ENCODE assay signal across 22 cellular contexts in genomic region chr10:71330789-71331404, GRCh38. TPM values are rescaled to one million over a fixed set of nuclear protein-coding genes. Genes with fewer than 3 reads are reported as not detected.
DNase-seq lines count a peak whose midpoint lies in the region; ATAC-seq, FAIRE-seq and TF ChIP-seq lines count a peak whose summit lies in the region.
"Had no signal": no experiment of that assay in that cellular context is flagged by ENCODE, and none has a peak within 500 bp of the region (broad histone marks: within the 10 kb centered on the region; RNA-seq: fewer than 3 reads in every experiment).

No MANE protein-coding gene starts in this region.

- H3K18ac ChIP-seq in mesendoderm (ENCODE audit: low read length) = no peak overlapping the region

- H3K56ac ChIP-seq in mesendoderm (ENCODE audit: low read length) = no peak overlapping the region

- TF ChIP-seq EP300 in HepG2 (IDR thresholded peaks at IDR 0.05; ENCODE audit: low read depth in 2 of 2, low read length in 2 of 2) (no peak), HepG2 (CRISPR knock-in tag; IDR thresholded peaks at IDR 0.05; ENCODE audit: borderline replicate concordance) (no peak), K562 (IDR thresholded peaks at IDR 0.05; ENCODE audit: low read length) (no peak)

- H3K4ac ChIP-seq in mesendoderm (ENCODE audit: low read depth, low read length) = no peak overlapping the region

- TF ChIP-seq CTCF in HepG2 (CRISPR knock-in tag; IDR thresholded peaks at IDR 0.05) (no peak), right lobe of liver (IDR thresholded peaks at IDR 0.05) (no peak), K562 (IDR thresholded peaks at IDR 0.05 in 2 of 3, conservative IDR thresholded peaks at IDR 0.05 in 1 of 3; ENCODE audit: insufficient read depth in 2 of 3, low read depth in 1 of 3, low read length in 3 of 3) (no peak)

- no peak overlapping the region for H4K5ac ChIP-seq in mesendoderm (ENCODE audit: low read length)

- H3K4me3 ChIP-seq in HepG2 (replicated peaks in 1 of 3; ENCODE audit: insufficient read depth in 1 of 3, low read depth in 2 of 3, low read length in 3 of 3) (no peak overlapping the region), right lobe of liver (no peak overlapping the region), K562 (no peak overlapping the region), mesendoderm (ENCODE audit: low read length) (no peak overlapping the region)
- H3K4me3 ChIP-seq: BLaER1, GM23248 had no signal

- H3K27me3 ChIP-seq in HepG2 (ENCODE audit: control insufficient read depth in 1 of 2, insufficient read depth in 2 of 2, low read length in 2 of 2) (no peaks in the 10 kb centered on the region), right lobe of liver (no peaks in the 10 kb centered on the region), K562 (ENCODE audit: control insufficient read depth in 2 of 2, insufficient read depth in 2 of 2, low read length in 2 of 2) (no peaks in the 10 kb centered on the region), mesendoderm (ENCODE audit: insufficient read depth, low read length, poor library complexity) (no peaks in the 10 kb centered on the region)
- H3K27me3 ChIP-seq: BLaER1 had no signal

- no peaks in the 10 kb centered on the region for H3K79me1 ChIP-seq in mesendoderm (ENCODE audit: low read length)

- peaks cover 66% of the 10 kb centered on the region for H3K4me1 ChIP-seq in HepG2 (ENCODE audit: insufficient read depth, low read length)
- H3K4me1 ChIP-seq in right lobe of liver = peaks cover 0 to 60% (median 18%) of the 10 kb centered on the region in 4 donors
- H3K4me1 ChIP-seq in K562 (replicated peaks in 1 of 2; ENCODE audit: control insufficient read depth in 2 of 2, insufficient read depth in 2 of 2, low read length in 2 of 2) = peaks cover 0 to 14% of the 10 kb centered on the region in 2 experiments; a peak in 2 of 5 replicates
- no peaks in the 10 kb centered on the region for H3K4me1 ChIP-seq in mesendoderm (ENCODE audit: control insufficient read depth, low read depth, low read length)

- H3K27ac Mint-ChIP-seq in stimulated activated effector memory CD8-positive, alpha-beta T cell treated with anti-CD3 and anti-CD28 coated beads, Interleukin-12 subunit alpha, Interleukin-12 subunit beta, amount 100 ng/mL, for 72 hours = no peak overlapping the region
- H3K27ac Mint-ChIP-seq: B cell; CD4-positive, CD25-positive, alpha-beta regulatory T cell; CD8-positive, alpha-beta T cell had no signal

- H2BK15ac ChIP-seq in mesendoderm (replicated peaks; ENCODE audit: low read depth) = no peak overlapping the region

- H3K4me1 Mint-ChIP-seq in stimulated activated effector memory CD8-positive, alpha-beta T cell treated with anti-CD3 and anti-CD28 coated beads, Interleukin-12 subunit alpha, Interleukin-12 subunit beta, amount 100 ng/mL, for 72 hours = peaks cover 6% of the 10 kb centered on the region

- WGBS in HepG2 (ENCODE audit: low lambda C conversion rate) = 66% methylated on average over 4 of the region's 4 CpGs
- 54% methylated on average over 4 of the region's 4 CpGs for WGBS in right lobe of liver (ENCODE audit: insufficient coverage, low coverage, low lambda C conversion rate, missing lambda C conversion rate)
- WGBS in K562 (ENCODE audit: insufficient coverage, low coverage, missing lambda C conversion rate) = 35% methylated on average over 4 of the region's 4 CpGs
- WGBS in mesendoderm (ENCODE audit: extremely low coverage, insufficient coverage, low lambda C conversion rate) = no CpG with 5 or more reads among the region's 4 CpGs

- no peak for DNase-seq in HepG2 (ENCODE audit: low spot score)
- no peak for DNase-seq in right lobe of liver
- no peak for DNase-seq in K562 (ENCODE audit: extremely low read depth in 1 of 4, low spot score in 3 of 4)
- no peak for DNase-seq in mesendoderm
- no peak for DNase-seq in NCI-H748 (lab: John Stamatoyannopoulos, UW; ENCODE audit: unreplicated experiment)
- DNase-seq in stimulated activated effector memory CD8-positive, alpha-beta T cell treated with anti-CD3 and anti-CD28 coated beads, Interleukin-12 subunit alpha, Interleukin-12 subunit beta, amount 100 ng/mL, for 72 hours (ENCODE audit: low spot score in 2 of 2) = no peak
- DNase-seq in left lobe of liver (ENCODE audit: low spot score) = no peak
- DNase-seq: CD4-positive, CD25-positive, alpha-beta regulatory T cell; DMS 273 treated with DMSO at 0.1 percent for 48 hours; EL; GDM1; GM23248; H9 had no signal

- FAIRE-seq in HepG2 (lab: Jason Lieb, UNC) (peak; percentile 26), K562 (lab: Jason Lieb, UNC) (no peak)
- FAIRE-seq: A204.1, D721Med, GM12892 had no signal

- H3K36me3 Mint-ChIP-seq in stimulated activated effector memory CD8-positive, alpha-beta T cell treated with anti-CD3 and anti-CD28 coated beads, Interleukin-12 subunit alpha, Interleukin-12 subunit beta, amount 100 ng/mL, for 72 hours = peaks cover 8% of the 10 kb centered on the region

- TF ChIP-seq RAD21 in HepG2 (CRISPR knock-in tag; IDR thresholded peaks at IDR 0.05) (no peak), K562 (CRISPR knock-in tag; conservative IDR thresholded peaks at IDR 0.05 in 1 of 2, IDR thresholded peaks at IDR 0.05 in 1 of 2) (no peak)

- no peak overlapping the region for H3K9ac ChIP-seq in HepG2 (ENCODE audit: insufficient read depth, low read depth, low read length)
- H3K9ac ChIP-seq in K562 (ENCODE audit: insufficient read depth in 1 of 2, low read depth in 2 of 2, low read length in 2 of 2) = no peak overlapping the region
- H3K9ac ChIP-seq in mesendoderm (ENCODE audit: low read length) = no peak overlapping the region
- H3K9ac ChIP-seq: BLaER1, GM23248 had no signal

- H3K36me3 ChIP-seq in HepG2 (replicated peaks in 1 of 2; ENCODE audit: control insufficient read depth in 1 of 2, insufficient read depth in 2 of 2, low read length in 2 of 2) (peaks cover 12 to 20% of the 10 kb centered on the region in 2 experiments; a peak in 4 of 5 replicates), right lobe of liver (peaks cover 0 to 5% (median 1%) of the 10 kb centered on the region in 4 donors), K562 (ENCODE audit: control insufficient read depth, insufficient read depth, low read length) (no peaks in the 10 kb centered on the region), mesendoderm (ENCODE audit: control insufficient read depth, insufficient read depth, low read length) (no peaks in the 10 kb centered on the region)

- H3K9me3 Mint-ChIP-seq in stimulated activated effector memory CD8-positive, alpha-beta T cell treated with anti-CD3 and anti-CD28 coated beads, Interleukin-12 subunit alpha, Interleukin-12 subunit beta, amount 100 ng/mL, for 72 hours = no peaks in the 10 kb centered on the region
- H3K9me3 Mint-ChIP-seq: CD4-positive, CD25-positive, alpha-beta regulatory T cell; CD8-positive, alpha-beta T cell; H9 had no signal

- ATAC-seq in HepG2 = no peak
- ATAC-seq in right lobe of liver = no peak
- ATAC-seq in K562 = no peak
- ATAC-seq in stimulated activated effector memory CD8-positive, alpha-beta T cell treated with anti-CD3 and anti-CD28 coated beads, Interleukin-12 subunit alpha, Interleukin-12 subunit beta, amount 100 ng/mL, for 72 hours = no peak
- ATAC-seq in left lobe of liver = no peak
- ATAC-seq: CD8-positive, alpha-beta T cell; HCT116 had no signal

- H3K4me3 Mint-ChIP-seq in stimulated activated effector memory CD8-positive, alpha-beta T cell treated with anti-CD3 and anti-CD28 coated beads, Interleukin-12 subunit alpha, Interleukin-12 subunit beta, amount 100 ng/mL, for 72 hours = no peak overlapping the region
- H3K4me3 Mint-ChIP-seq: B cell; CD4-positive, CD25-positive, alpha-beta regulatory T cell; CD8-positive, alpha-beta T cell; H9 had no signal

- TF ChIP-seq POLR2A in HepG2 (IDR thresholded peaks at IDR 0.05; ENCODE audit: insufficient read depth in 1 of 2, low read depth in 2 of 2, low read length in 2 of 2) (no peak), right lobe of liver (IDR thresholded peaks at IDR 0.05) (no peak), K562 (conservative IDR thresholded peaks at IDR 0.05) (no peak)

- intact Hi-C loops in HepG2 (cut with micrococcal nuclease; ENCODE audit: unreplicated experiment) = no loop called here
- intact Hi-C loops in right lobe of liver (cut with DNase I) = no loop called here
- intact Hi-C loops in K562 (cut with micrococcal nuclease) = no loop called here

- H3K23ac ChIP-seq in mesendoderm (ENCODE audit: low read length) = peak overlapping the region; percentile 97

- H4K8ac ChIP-seq in mesendoderm (ENCODE audit: low read depth, low read length) = no peak overlapping the region

- H4K20me1 ChIP-seq in HepG2 (ENCODE audit: insufficient read depth, low read length) (no peaks in the 10 kb centered on the region), K562 (replicated peaks; ENCODE audit: control insufficient read depth, insufficient read depth, low read length) (no peaks in the 10 kb centered on the region; the same call in 1 of the 2 replicates)

- H2AFZ ChIP-seq in HepG2 (ENCODE audit: low read length) = no peak overlapping the region
- H2AFZ ChIP-seq in K562 (ENCODE audit: low read depth, low read length) = no peak overlapping the region
- H2AFZ ChIP-seq: GM23248 had no signal

- in situ Hi-C loops in HepG2 (cut with HindIII; ENCODE audit: extremely low pct_ligation_motif_present, low pct_unique_long_range_greater_than_20kb) (loop anchor here (25.0 kb wide), 1 partner anchor 706 kb away; no protein-coding TSS in a partner anchor), K562 (cut with MboI) (no loop called here)

- H2BK5ac ChIP-seq in mesendoderm (ENCODE audit: low read length) = no peak overlapping the region

- BruUV-seq in HepG2 (replicated peaks; lab: Mats Ljungman, UMichigan) (no TSS peak), K562 (replicated peaks; lab: Mats Ljungman, UMichigan) (TSS peak; percentile 14)

- POLR2A ChIA-PET in HepG2 (lab: Yijun Ruan, JAX) (interaction anchor here (0.8 to 16.7 kb wide), 4 partner anchors 9 to 46 kb away, joined by 3 to 210 read pairs (median 10); partner anchors contain the start of gene SLC29A3), K562 (lab: Yijun Ruan, JAX) (interaction anchor here (0.6 kb wide), 2 partner anchors 8 to 948 kb away, joined by 3 read pairs; no protein-coding TSS in a partner anchor)

- H3K4me2 ChIP-seq in HepG2 (ENCODE audit: low read depth, low read length) (no peak overlapping the region), K562 (ENCODE audit: insufficient read depth, low read length) (no peak overlapping the region), mesendoderm (ENCODE audit: low read length) (no peak overlapping the region)

- CTCF ChIA-PET in HepG2 (lab: Yijun Ruan, JAX; ENCODE audit: low intra/inter-chr PET ratio, low total read pairs) (no interaction called here), K562 (lab: Yijun Ruan, JAX; ENCODE audit: low intra/inter-chr PET ratio) (no interaction called here)

- peaks cover 16% of the 10 kb centered on the region for H3K79me2 ChIP-seq in HepG2 (ENCODE audit: insufficient read depth, low read length)
- no peaks in the 10 kb centered on the region for H3K79me2 ChIP-seq in K562 (ENCODE audit: control insufficient read depth, insufficient read depth, low read length)
- no peaks in the 10 kb centered on the region for H3K79me2 ChIP-seq in mesendoderm (ENCODE audit: control insufficient read depth, insufficient read depth, low read length)

- H3K27ac ChIP-seq in HepG2 (ENCODE audit: extremely low read length, insufficient read depth, low read length) = no peak overlapping the region
- H3K27ac ChIP-seq in right lobe of liver = peak overlapping the region in 1 of 3 donors; percentile 16
- H3K27ac ChIP-seq in K562 (ENCODE audit: extremely low read depth, low read depth, low read length) = no peak overlapping the region
- no peak overlapping the region for H3K27ac ChIP-seq in mesendoderm (ENCODE audit: low read depth, low read length)
- H3K27ac ChIP-seq: 22Rv1, BLaER1, C4-2B, GM23248 had no signal

- no peak overlapping the region for H2AK5ac ChIP-seq in mesendoderm (ENCODE audit: low read length)

- H2BK120ac ChIP-seq in mesendoderm (ENCODE audit: low read depth, low read length) = no peak overlapping the region

- H3K9me1 ChIP-seq in K562 (ENCODE audit: control insufficient read depth, insufficient read depth, low read length) = no peaks in the 10 kb centered on the region

- no peaks in the 10 kb centered on the region for H3K9me3 ChIP-seq in HepG2 (ENCODE audit: low read length)
- no peaks in the 10 kb centered on the region for H3K9me3 ChIP-seq in right lobe of liver
- no peaks in the 10 kb centered on the region for H3K9me3 ChIP-seq in K562 (replicated peaks; ENCODE audit: control insufficient read depth, insufficient read depth, low read depth, low read length)
- H3K9me3 ChIP-seq: BLaER1 had no signal

RNA-seq across cellular contexts. Expression of gene SLC29A3, which starts 11.8 kb away (rescaled TPM):
- total RNA-seq in HepG2 (2016; rRNA removed; fragmentation: Illumina TruSeq; extraction: Trizol) (5.3 and 8.6 TPM in 2 replicates), right lobe of liver (10 to 100 TPM in 2 of 6 experiments, 1 to 10 TPM in 4; 5.7 to 17.4 (median 7.7) TPM), K562 (2014; rRNA removed) (2.1 and 4.5 TPM in 2 replicates), K562 (2014; rRNA removed; fragmentation: Illumina TruSeq; extraction: Trizol) (2.8 TPM in 2 replicates), K562 (2015; rRNA removed; fragmentation: Illumina TruSeq; extraction: Trizol) (3.2 and 3.6 TPM in 2 replicates), K562 (2021) (8.2 and 8.5 TPM in 2 replicates), left lobe of liver (6.4 TPM)
- total RNA-seq in HepG2 (2016; cell fraction: cytosol; rRNA removed; fragmentation: Illumina TruSeq; extraction: Trizol; ENCODE audit: low read depth) = 3.3 and 4.1 TPM in 2 replicates
- total RNA-seq in HepG2 (2016; cell fraction: insoluble cytoplasmic fraction; rRNA removed; fragmentation: Illumina TruSeq; extraction: Trizol) = 5.0 and 9.4 TPM in 2 replicates
- 6.3 and 7.6 TPM in 2 replicates for total RNA-seq in HepG2 (2016; cell fraction: membrane; rRNA removed; fragmentation: Illumina TruSeq; extraction: Trizol)
- 9.6 and 10.1 TPM in 2 replicates for total RNA-seq in HepG2 (2016; cell fraction: nucleus; rRNA removed; fragmentation: Illumina TruSeq; extraction: Trizol)
- polyA plus RNA-seq in HepG2 (2011; rRNA removed) (11.8 and 14.4 TPM in 2 replicates), K562 (2011; rRNA removed) (4.1 and 7.1 TPM in 2 replicates), K562 (2014; fragmentation: Illumina TruSeq; extraction: Trizol) (10.5 and 10.7 TPM in 2 replicates), K562 (2014; fragmentation: Nextera tagmentation; extraction: Ambion mirVana) (10 to 100 TPM in 1 of 2 experiments, 1 to 10 TPM in 1; 6.3 to 10.3 TPM), K562 (2014; rRNA removed) (4.5 and 4.6 TPM in 2 replicates)
- polyA plus RNA-seq in HepG2 (2011; cell fraction: cytosol; rRNA removed) = 11.4 and 13.2 TPM in 2 replicates
- polyA plus RNA-seq in HepG2 (2011; cell fraction: nucleus; rRNA removed) = 10.9 and 11.3 TPM in 2 replicates
- 13.5 and 17.5 TPM in 2 replicates for polyA plus RNA-seq in HepG2 (2012)
- polyA plus RNA-seq in HepG2 (2016; cell fraction: cytosol; fragmentation: Illumina TruSeq; extraction: Trizol; ENCODE audit: low read depth) = 5.1 and 5.8 TPM in 2 replicates
- 6.5 and 10.2 TPM in 2 replicates for polyA plus RNA-seq in HepG2 (2016; cell fraction: insoluble cytoplasmic fraction; fragmentation: Illumina TruSeq; extraction: Trizol; ENCODE audit: low read depth)
- 8.9 and 9.6 TPM in 2 replicates for polyA plus RNA-seq in HepG2 (2016; cell fraction: membrane; fragmentation: Illumina TruSeq; extraction: Trizol; ENCODE audit: low read depth)
- polyA plus RNA-seq in HepG2 (2016; cell fraction: nucleus; fragmentation: Illumina TruSeq; extraction: Trizol; ENCODE audit: insufficient read depth, low read depth) = 19.0 and 21.6 TPM in 2 replicates
- polyA minus RNA-seq in HepG2 (2011; rRNA and poly(A)+ RNA removed; ENCODE audit: low replicate concordance) = 18.5 and 33.8 TPM in 2 replicates
- polyA minus RNA-seq in HepG2 (2011; cell fraction: cytosol; rRNA and poly(A)+ RNA removed) = 8.6 and 10.2 TPM in 2 replicates
- 11.1 and 12.4 TPM in 2 replicates for polyA minus RNA-seq in HepG2 (2011; cell fraction: nucleus; rRNA and poly(A)+ RNA removed)
- 5.7 and 14.0 TPM in 2 replicates for total RNA-seq in K562 (2011; cell fraction: chromatin; rRNA removed; ENCODE audit: low replicate concordance)
- total RNA-seq in K562 (2011; cell fraction: nucleolus; rRNA removed) = 13.4 and 15.0 TPM in 2 replicates
- total RNA-seq in K562 (2011; cell fraction: nucleoplasm; rRNA removed) = 11.0 and 15.7 TPM in 2 replicates
- polyA plus RNA-seq in K562 (2011; cell fraction: cytosol; rRNA removed) = 7.9 and 15.0 TPM in 2 replicates
- polyA plus RNA-seq in K562 (2011; cell fraction: nucleus; rRNA removed) = 5.0 and 7.3 TPM in 2 replicates
- 8.2 and 10.4 TPM in 2 replicates for polyA plus RNA-seq in K562 (2012)
- 5.9 and 6.1 TPM in 2 replicates for polyA minus RNA-seq in K562 (2011; rRNA and poly(A)+ RNA removed)
- 6.7 and 9.5 TPM in 2 replicates for polyA minus RNA-seq in K562 (2011; cell fraction: cytosol; rRNA and poly(A)+ RNA removed)
- 5.0 and 5.7 TPM in 2 replicates for polyA minus RNA-seq in K562 (2011; cell fraction: nucleus; rRNA and poly(A)+ RNA removed)
- polyA plus RNA-seq in mesendoderm (2013, experiment 1 of 2) = 9.4 TPM
- polyA plus RNA-seq in mesendoderm (2013, experiment 2 of 2) = 8.8 TPM

Comparison
In these comparisons a context has a peak if more than half of its experiments do, and no peak if none do; other contexts are left out.
1. Of the 241 proteins assayed by ChIP-seq in both HepG2 and K562: peak only in HepG2: BCL6, CEBPB, CHD4 and GATAD2A; only in K562: ADNP; in both: CEBPG and ESRRA; in neither: 232; mixed calls (peak in some experiments, not most) for 2.